11 cellular contexts compared by ENCODE assay signal in the genomic region with DNA sequence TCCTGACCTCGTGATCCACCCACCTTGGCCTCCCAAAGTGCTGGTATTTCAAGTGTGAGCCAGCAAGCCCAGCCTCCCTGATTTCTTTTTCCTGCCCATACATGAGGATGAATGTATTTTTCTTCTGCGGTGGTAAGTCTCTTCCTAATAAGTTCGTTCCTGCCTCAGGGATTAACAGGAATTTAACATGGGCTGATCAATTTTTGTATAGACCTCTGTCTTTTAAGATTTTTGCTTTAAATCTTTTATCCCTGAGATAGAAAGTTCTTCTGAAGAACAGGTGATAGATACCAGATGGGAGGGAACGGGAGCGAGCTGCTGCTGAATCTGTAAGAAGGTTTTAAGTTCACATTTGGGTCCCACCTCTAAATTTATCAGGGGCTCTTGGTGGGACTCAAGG. TPM values are rescaled to one million over a fixed set of nuclear protein-coding genes. Genes with fewer than 3 reads are reported as not detected.
DNase-seq lines count a peak whose midpoint lies in the region; ATAC-seq, FAIRE-seq and TF ChIP-seq lines count a peak whose summit lies in the region.
"Had no signal": no experiment of that assay in that cellular context is flagged by ENCODE, and none has a peak within 500 bp of the region (broad histone marks: within the 10 kb centered on the region; RNA-seq: fewer than 3 reads in every experiment).

No MANE protein-coding gene starts in this region.

- no peak overlapping the region for H4K8ac ChIP-seq in H1 (ENCODE audit: extremely low read depth, insufficient read depth, low read length)

- H2BK20ac ChIP-seq in H1 (ENCODE audit: low read length) = no peak overlapping the region

- H2BK15ac ChIP-seq in H1 (ENCODE audit: low read length) = no peak overlapping the region

- no peak overlapping the region for H2AK5ac ChIP-seq in H1 (ENCODE audit: low read depth, low read length)

- H3K9me3 ChIP-seq in PC-9 (ENCODE audit: insufficient read depth, low read depth) (peaks cover 73% of the 10 kb centered on the region), H1 (ENCODE audit: insufficient read depth in 2 of 2, low read depth in 1 of 2, low read length in 1 of 2) (no peaks in the 10 kb centered on the region), kidney (ENCODE audit: control insufficient read depth in 1 of 2, low read length in 2 of 2) (peaks cover 26 to 51% of the 10 kb centered on the region in 2 donors)

- CTCF ChIA-PET in activated naive CD4-positive, alpha-beta T cell treated with anti-CD3 and anti-CD28 coated beads for 36 hours (lab: Charles Lee) = no interaction called here
- CTCF ChIA-PET in PC-9 (lab: Charles Lee) (no interaction called here), H1 (lab: Charles Lee; ENCODE audit: partially characterized antibody) (interaction anchor here (0.7 to 1.3 kb wide), 3 partner anchors 35 to 45 kb away, joined by 3 read pairs; no protein-coding TSS in a partner anchor)

- H3K14ac ChIP-seq in H1 (ENCODE audit: insufficient read length) = no peak overlapping the region

- H3K4ac ChIP-seq in H1 (replicated peaks; ENCODE audit: insufficient read length, low read depth, low read length) = no peak overlapping the region

- TF ChIP-seq RAD21 in H1 (IDR thresholded peaks at IDR 0.05 in 1 of 2, conservative IDR thresholded peaks at IDR 0.05 in 1 of 2; ENCODE audit: low read depth in 2 of 2, low read length in 2 of 2) = no peak

- no TSS peak for BruUV-seq in PC-9 (replicated peaks; lab: Mats Ljungman, UMichigan)

- H3K27me3 Mint-ChIP-seq in activated naive CD4-positive, alpha-beta T cell treated with anti-CD3 and anti-CD28 coated beads for 36 hours (ENCODE audit: low read depth) = no peaks in the 10 kb centered on the region
- no peaks in the 10 kb centered on the region for H3K27me3 Mint-ChIP-seq in stimulated activated naive B cell treated with anti-CD40 and anti-IgM and Interleukin-4, amounts not matched to agents 10 μg/mL and 1 μg/mL and 100 μg/mL, for 72 hours
- H3K27me3 Mint-ChIP-seq: CD4-positive, CD25-positive, alpha-beta regulatory T cell; dendritic cell treated with granulocyte-macrophage colony-stimulating factor and Interleukin-4, amounts not matched to agents 40 ng/mL and 50 ng/mL, for 4 days had no signal

- H3K23me2 ChIP-seq in H1 (ENCODE audit: low read depth, low read length) = peaks cover 36% of the 10 kb centered on the region

- H2BK120ac ChIP-seq in H1 (replicated peaks; ENCODE audit: low read depth, low read length) = no peak overlapping the region

- no peak overlapping the region for H4K5ac ChIP-seq in H1 (ENCODE audit: insufficient read length, low read depth, low read length)

- H3K9ac ChIP-seq in H1 (replicated peaks in 1 of 4; ENCODE audit: extremely low read depth in 1 of 4, low read depth in 3 of 4, low read length in 3 of 4) = peak overlapping the region in 1 of 4 experiments; percentile 68; a peak in 4 of 7 replicates
- H3K9ac ChIP-seq in kidney (ENCODE audit: low read length in 2 of 2) = no peak overlapping the region

- WGBS in H1 (ENCODE audit: extremely low coverage in 1 of 2, insufficient coverage in 1 of 2, insufficient read length in 1 of 2, insufficient replicate concordance in 2 of 2, low coverage in 1 of 2, low lambda C conversion rate in 2 of 2, missing lambda C conversion rate in 1 of 2), 2 experiments = 89% methylated on average over 5 of the region's 5 CpGs; no CpG with 5 or more reads in 1 of the 2 experiments

- H4K20me1 ChIP-seq in PC-9 (ENCODE audit: insufficient read depth) (peaks cover 100% of the 10 kb centered on the region), H1 (replicated peaks in 1 of 2; ENCODE audit: control insufficient read depth in 1 of 2, insufficient read depth in 2 of 2, low read length in 2 of 2) (peaks cover 60 to 71% of the 10 kb centered on the region in 2 experiments)

- peaks cover 96% of the 10 kb centered on the region for H3K36me3 Mint-ChIP-seq in activated naive CD4-positive, alpha-beta T cell treated with anti-CD3 and anti-CD28 coated beads for 36 hours (ENCODE audit: low read depth)
- H3K36me3 Mint-ChIP-seq in stimulated activated naive B cell treated with anti-CD40 and anti-IgM and Interleukin-4, amounts not matched to agents 10 μg/mL and 1 μg/mL and 100 μg/mL, for 72 hours = peaks cover 97% of the 10 kb centered on the region in 2 donors

- DNase-seq in activated naive CD4-positive, alpha-beta T cell treated with anti-CD3 and anti-CD28 coated beads for 36 hours = no peak
- DNase-seq in activated naive CD4-positive, alpha-beta T cell treated with anti-CD3 and anti-CD28 coated beads, Interleukin-2, amount 50 U/mL, for 16 hours = no peak
- DNase-seq in PC-9 (no peak), H1 (ENCODE audit: low read depth in 1 of 2, low spot score in 2 of 2) (no peak), kidney (no peak)
- no peak for DNase-seq in stimulated activated naive B cell treated with anti-CD40 and anti-IgM and Interleukin-4, amounts not matched to agents 10 μg/mL and 1 μg/mL and 100 μg/mL, for 72 hours
- DNase-seq: CD4-positive, CD25-positive, alpha-beta regulatory T cell; small intestine had no signal

- peaks cover 100% of the 10 kb centered on the region for H3F3A ChIP-seq in PC-9 (ENCODE audit: insufficient read depth, low read depth)

- H3K4me3 ChIP-seq in PC-9 (peak overlapping the region; percentile 98), H1 (ENCODE audit: extremely low read depth in 1 of 4, insufficient read depth in 2 of 4, low read depth in 3 of 4, low read length in 4 of 4) (peak overlapping the region; percentile 4 to 89 (median 18); a peak in 5 of 8 replicates), kidney (ENCODE audit: low read length in 2 of 2) (no peak overlapping the region)

- H3K23ac ChIP-seq in H1 (ENCODE audit: insufficient read length) = no peak overlapping the region

- H3K4me1 Mint-ChIP-seq in activated naive CD4-positive, alpha-beta T cell treated with anti-CD3 and anti-CD28 coated beads for 36 hours (ENCODE audit: low read depth) = peaks cover 79% of the 10 kb centered on the region
- H3K4me1 Mint-ChIP-seq in stimulated activated naive B cell treated with anti-CD40 and anti-IgM and Interleukin-4, amounts not matched to agents 10 μg/mL and 1 μg/mL and 100 μg/mL, for 72 hours = peaks cover 64 to 87% of the 10 kb centered on the region in 2 donors

- TF ChIP-seq POLR2A in H1 (IDR thresholded peaks at IDR 0.05; ENCODE audit: control extremely low read depth in 1 of 2, low read depth in 2 of 2, low read length in 2 of 2) = peak in 1 of 2 experiments; percentile 74; a peak in 2 of 3 replicates

- H2AFZ ChIP-seq in PC-9 (no peak overlapping the region), H1 (ENCODE audit: low read length) (no peak overlapping the region)

- peaks cover 20% of the 10 kb centered on the region for H3K9me3 Mint-ChIP-seq in activated naive CD4-positive, alpha-beta T cell treated with anti-CD3 and anti-CD28 coated beads for 36 hours
- peaks cover 47 to 58% of the 10 kb centered on the region in 2 donors for H3K9me3 Mint-ChIP-seq in stimulated activated naive B cell treated with anti-CD40 and anti-IgM and Interleukin-4, amounts not matched to agents 10 μg/mL and 1 μg/mL and 100 μg/mL, for 72 hours

- H3K18ac ChIP-seq in H1 (ENCODE audit: extremely low read depth, low read length) = no peak overlapping the region

- H3K79me1 ChIP-seq in H1 (ENCODE audit: low read depth, low read length) = peaks cover 2% of the 10 kb centered on the region

- H3K4me2 ChIP-seq in PC-9 (peak overlapping the region; percentile 92), H1 (ENCODE audit: insufficient read depth in 1 of 2, low read depth in 2 of 2, low read length in 2 of 2) (peak overlapping the region; percentile 58 to 97)

- TF ChIP-seq EP300 in H1 (IDR thresholded peaks at IDR 0.05; ENCODE audit: borderline replicate concordance in 1 of 2, low read depth in 2 of 2, low read length in 2 of 2) = no peak

- H2BK12ac ChIP-seq in H1 (ENCODE audit: low read depth, low read length) = no peak overlapping the region

- H3K79me2 ChIP-seq in PC-9 (ENCODE audit: low read depth) (peaks cover 90% of the 10 kb centered on the region), H1 (ENCODE audit: control insufficient read depth in 1 of 2, insufficient read depth in 2 of 2, low read length in 2 of 2) (peaks cover 50 to 83% of the 10 kb centered on the region in 2 experiments)

- H3K56ac ChIP-seq in H1 (replicated peaks; ENCODE audit: insufficient read length, low read depth, low read length) = no peak overlapping the region

- intact Hi-C loops in activated naive CD4-positive, alpha-beta T cell treated with anti-CD3 and anti-CD28 coated beads for 36 hours (cut with micrococcal nuclease) = no loop called here
- intact Hi-C loops in PC-9 (cut with micrococcal nuclease; ENCODE audit: unreplicated experiment) = no loop called here
- intact Hi-C loops in kidney (cut with DNase I) = no loop called here

- peak overlapping the region; percentile 90 for H3K27ac Mint-ChIP-seq in activated naive CD4-positive, alpha-beta T cell treated with anti-CD3 and anti-CD28 coated beads for 36 hours
- peak overlapping the region; percentile 99 for H3K27ac Mint-ChIP-seq in stimulated activated naive B cell treated with anti-CD40 and anti-IgM and Interleukin-4, amounts not matched to agents 10 μg/mL and 1 μg/mL and 100 μg/mL, for 72 hours
- H3K27ac Mint-ChIP-seq: dendritic cell treated with granulocyte-macrophage colony-stimulating factor and Interleukin-4, amounts not matched to agents 40 ng/mL and 50 ng/mL, for 4 days had no signal

- peaks cover 97% of the 10 kb centered on the region for H3K36me3 ChIP-seq in PC-9 (ENCODE audit: low read depth)
- H3K36me3 ChIP-seq in H1 (ENCODE audit: control insufficient read depth in 2 of 4, insufficient read depth in 4 of 4, low read length in 3 of 4) = peaks cover 82 to 100% (median 97%) of the 10 kb centered on the region in 4 experiments
- H3K36me3 ChIP-seq in kidney (ENCODE audit: control insufficient read depth in 1 of 2, insufficient read depth in 2 of 2, low read length in 2 of 2) = peaks cover 77 to 97% of the 10 kb centered on the region in 2 donors

- H3K27ac ChIP-seq in PC-9 = peak overlapping the region; percentile 82; the same call in 1 of the 2 replicates
- H3K27ac ChIP-seq in H1 (ENCODE audit: low read depth, low read length) = no peak overlapping the region
- no peak overlapping the region for H3K27ac ChIP-seq in kidney (ENCODE audit: low read depth in 2 of 2, low read length in 2 of 2)

- POLR2A ChIA-PET in PC-9 (lab: Charles Lee; ENCODE audit: unreplicated experiment) = no interaction called here
- POLR2A ChIA-PET in H1 (lab: Charles Lee; ENCODE audit: partially characterized antibody) = interaction anchor here (0.7 to 18.5 kb wide), 6 partner anchors 8 to 284 kb away, joined by 3 to 1132 read pairs (median 3); no protein-coding TSS in a partner anchor

- TF ChIP-seq CTCF in PC-9 (conservative IDR thresholded peaks at IDR 0.05) = no peak
- no peak for TF ChIP-seq CTCF in H1 (IDR thresholded peaks at IDR 0.05; ENCODE audit: control extremely low read depth in 1 of 3, insufficient read depth in 1 of 3, low read depth in 1 of 3, low read length in 3 of 3)
- no peak for TF ChIP-seq CTCF in kidney (IDR thresholded peaks at IDR 0.05; ENCODE audit: borderline replicate concordance, extremely low read depth, insufficient read depth)

- H3K9me2 ChIP-seq in PC-9 (ENCODE audit: insufficient read depth) = no peaks in the 10 kb centered on the region

- no peak for ATAC-seq in stimulated activated naive B cell treated with anti-CD40 and anti-IgM and Interleukin-4, amounts not matched to agents 10 μg/mL and 1 μg/mL and 100 μg/mL, for 72 hours (replicated peaks)
- ATAC-seq in GM18873 (IDR thresholded peaks at IDR 0.05; ENCODE audit: low FRiP score, unreplicated experiment) (no peak), HG02798 (IDR thresholded peaks at IDR 0.05; ENCODE audit: poor library complexity, unreplicated experiment) (no peak)

- H2BK5ac ChIP-seq in H1 (ENCODE audit: low read depth, low read length) = no peak overlapping the region

- FAIRE-seq in H1 (lab: Jason Lieb, UNC) (no peak), kidney (lab: Jason Lieb, UNC) (no peak)
- FAIRE-seq: small intestine had no signal

- H3K4me1 ChIP-seq in PC-9 (replicated peaks; ENCODE audit: insufficient read depth) (peaks cover 95% of the 10 kb centered on the region), H1 (replicated peaks in 1 of 4; ENCODE audit: control insufficient read depth in 3 of 4, insufficient read depth in 4 of 4, low read length in 3 of 4) (peaks cover 3 to 16% (median 13%) of the 10 kb centered on the region in 4 experiments; a peak in 6 of 7 replicates), kidney (ENCODE audit: control insufficient read depth in 1 of 2, insufficient read depth in 1 of 2, low read depth in 1 of 2, low read length in 2 of 2) (peaks cover 9 to 11% of the 10 kb centered on the region in 2 donors)

- no peak overlapping the region for H4K91ac ChIP-seq in H1 (replicated peaks; ENCODE audit: insufficient read length, low read length)

- peak overlapping the region; percentile 59 for H3K4me3 Mint-ChIP-seq in activated naive CD4-positive, alpha-beta T cell treated with anti-CD3 and anti-CD28 coated beads for 36 hours
- H3K4me3 Mint-ChIP-seq in stimulated activated naive B cell treated with anti-CD40 and anti-IgM and Interleukin-4, amounts not matched to agents 10 μg/mL and 1 μg/mL and 100 μg/mL, for 72 hours = peak overlapping the region; percentile 92 to 95
- H3K4me3 Mint-ChIP-seq: dendritic cell treated with granulocyte-macrophage colony-stimulating factor and Interleukin-4, amounts not matched to agents 40 ng/mL and 50 ng/mL, for 4 days had no signal

- H3K27me3 ChIP-seq in PC-9 (ENCODE audit: insufficient read depth, low read depth) (peaks cover 22% of the 10 kb centered on the region), H1 (replicated peaks in 1 of 4; ENCODE audit: control insufficient read depth in 3 of 4, extremely low read depth in 1 of 4, insufficient read depth in 3 of 4, low read length in 3 of 4) (peaks cover 0 to under 1% (median 0%) of the 10 kb centered on the region in 4 experiments; a peak in 1 of 7 replicates)

RNA-seq across cellular contexts. Expression of gene ZNFX1, which starts 7.0 kb away (rescaled TPM):
- 10 to 100 TPM; 18.2 to 19.0 TPM for total RNA-seq in activated naive CD4-positive, alpha-beta T cell treated with anti-CD3 and anti-CD28 coated beads for 36 hours
- total RNA-seq in PC-9 (2021) (24.1 and 29.7 TPM in 2 replicates), kidney (44.0 TPM)
- total RNA-seq in H1 (2021; fragmentation: NEBNext Ultra II Directional; extraction: Animal tissue kit (Norgen Biotek cat#: 25700)) = 11.3 and 13.0 TPM in 2 replicates
- polyA plus RNA-seq in H1 (2011; rRNA removed) (3.1 and 3.4 TPM in 2 replicates), kidney (ENCODE audit: insufficient read depth, low read depth, low replicate concordance) (8.0 TPM)
- polyA plus RNA-seq in H1 (2011; cell fraction: cytosol; rRNA removed) = 3.0 TPM
- 4.0 TPM for polyA plus RNA-seq in H1 (2011; cell fraction: nucleus; rRNA removed)
- polyA plus RNA-seq in H1 (2012, experiment 1 of 2) = 6.4 to 8.0 TPM (median 7.3 TPM) in 4 replicates
- 1.5 TPM for polyA plus RNA-seq in H1 (2012, experiment 2 of 2)
- 5.6 TPM for polyA plus RNA-seq in H1 (2013, experiment 1 of 2)
- polyA plus RNA-seq in H1 (2013, experiment 2 of 2) = 5.2 TPM
- 9.0 and 12.8 TPM in 2 replicates for polyA minus RNA-seq in H1 (2011; rRNA and poly(A)+ RNA removed)
- polyA minus RNA-seq in H1 (2011; cell fraction: cytosol; rRNA and poly(A)+ RNA removed) = 5.4 TPM
- polyA minus RNA-seq in H1 (2011; cell fraction: nucleus; rRNA and poly(A)+ RNA removed) = 7.1 TPM

Comparison
In these comparisons a context has a peak if more than half of its experiments do, and no peak if none do; other contexts are left out.
1. H3K4me3 ChIP-seq: peak in PC-9 (single experiment) and H1 (4 of 4); none in kidney (0 of 2).